Comparison of ENCODE assay signal across 14 cellular contexts in the genomic region with DNA sequence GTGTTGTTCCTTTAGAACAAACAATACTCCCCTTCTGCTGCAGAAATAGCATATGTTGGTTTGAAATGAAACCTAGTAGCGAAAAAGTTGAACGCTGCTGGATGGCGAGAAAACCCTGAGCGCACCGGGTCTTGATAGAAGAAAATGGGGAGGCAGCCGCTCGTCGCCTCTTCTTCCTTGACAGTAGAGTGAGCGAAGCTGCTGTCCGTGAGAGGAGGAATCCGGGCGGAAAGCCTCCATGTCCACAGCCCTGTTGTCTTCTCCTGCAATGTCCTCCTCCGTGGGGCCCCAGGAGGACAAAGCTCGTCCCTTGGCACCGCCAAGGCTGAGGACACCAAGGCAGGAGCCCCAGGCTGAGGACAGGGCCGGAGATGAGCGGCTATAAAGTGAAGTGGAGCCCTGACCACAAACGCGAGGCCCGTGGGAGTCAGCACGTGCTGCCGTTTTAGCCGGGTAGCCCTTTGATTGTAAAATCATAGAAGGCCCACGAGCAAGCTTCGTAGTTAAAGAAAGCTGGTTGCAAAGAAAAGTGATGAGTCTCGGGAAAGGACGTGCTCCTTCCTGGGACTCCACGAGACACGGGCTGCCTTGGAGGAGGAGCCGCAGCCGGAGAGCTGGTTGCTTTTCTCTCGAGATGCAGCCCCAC. TPM values are rescaled to one million over a fixed set of nuclear protein-coding genes. Genes with fewer than 3 reads are reported as not detected.
DNase-seq lines count a peak whose midpoint lies in the region; ATAC-seq, FAIRE-seq and TF ChIP-seq lines count a peak whose summit lies in the region.
"Had no signal": no experiment of that assay in that cellular context is flagged by ENCODE, and none has a peak within 500 bp of the region (broad histone marks: within the 10 kb centered on the region; RNA-seq: fewer than 3 reads in every experiment).

No MANE protein-coding gene starts in this region.

- H3K4me1 ChIP-seq in left ventricle myocardium inferior = no peaks in the 10 kb centered on the region
- H3K4me1 ChIP-seq in kidney (ENCODE audit: control insufficient read depth in 1 of 2, insufficient read depth in 1 of 2, low read depth in 1 of 2, low read length in 2 of 2) = no peaks in the 10 kb centered on the region
- no peaks in the 10 kb centered on the region for H3K4me1 ChIP-seq in aorta (ENCODE audit: control insufficient read depth in 1 of 2, insufficient read depth in 2 of 2, low read length in 2 of 2)
- no peaks in the 10 kb centered on the region for H3K4me1 ChIP-seq in SJCRH30
- H3K4me1 ChIP-seq: vagina had no signal

- intact Hi-C loops in Right ventricle myocardium superior (cut with DNase I) (loop anchor here (5.0 kb wide), 1 partner anchor 388 kb away; no protein-coding TSS in a partner anchor), left ventricle myocardium inferior (cut with micrococcal nuclease) (no loop called here), kidney (cut with DNase I) (no loop called here), aorta (cut with DNase I) (no loop called here)

- no peak overlapping the region for H3K27ac ChIP-seq in left ventricle myocardium inferior (replicated peaks)
- no peak overlapping the region for H3K27ac ChIP-seq in kidney (ENCODE audit: low read depth in 2 of 2, low read length in 2 of 2)
- no peak overlapping the region for H3K27ac ChIP-seq in aorta (ENCODE audit: low read depth in 1 of 2, low read length in 2 of 2)
- no peak overlapping the region for H3K27ac ChIP-seq in SJCRH30
- H3K27ac ChIP-seq: SK-N-MC, vagina had no signal

- H3K9me3 ChIP-seq in left ventricle myocardium inferior (replicated peaks) (no peaks in the 10 kb centered on the region), kidney (ENCODE audit: control insufficient read depth in 1 of 2, low read length in 2 of 2) (no peaks in the 10 kb centered on the region), aorta (ENCODE audit: control insufficient read depth, low read length) (no peaks in the 10 kb centered on the region), SJCRH30 (replicated peaks) (no peaks in the 10 kb centered on the region)
- H3K9me3 ChIP-seq: vagina had no signal

- no peak for TF ChIP-seq POLR2A in NB4 (IDR thresholded peaks at IDR 0.05; ENCODE audit: extremely low read depth, insufficient read length)

- TF ChIP-seq CTCF in left ventricle myocardium inferior (IDR thresholded peaks at IDR 0.05; ENCODE audit: borderline replicate concordance) = no peak
- no peak for TF ChIP-seq CTCF in NB4 (IDR thresholded peaks at IDR 0.05; ENCODE audit: low read depth, low read length)
- no peak for TF ChIP-seq CTCF in kidney (IDR thresholded peaks at IDR 0.05; ENCODE audit: borderline replicate concordance, extremely low read depth, insufficient read depth)

- H3K4me3 ChIP-seq in left ventricle myocardium inferior = no peak overlapping the region
- no peak overlapping the region for H3K4me3 ChIP-seq in NB4 (ENCODE audit: low read depth, low read length)
- H3K4me3 ChIP-seq in kidney (ENCODE audit: low read length in 2 of 2) = no peak overlapping the region
- no peak overlapping the region for H3K4me3 ChIP-seq in aorta (ENCODE audit: low read length in 2 of 2)
- H3K4me3 ChIP-seq in SJCRH30 = no peak overlapping the region
- H3K4me3 ChIP-seq: SK-N-MC, vagina had no signal

- DNase-seq in Right ventricle myocardium superior (peak; percentile 28), left ventricle myocardium inferior (no peak), NB4 (ENCODE audit: low read depth) (peak; percentile 15), kidney (peak; percentile 64), aorta (peak; percentile 31 to 52), SJCRH30 (no peak), ACHN (no peak)
- DNase-seq: MM.1S, natural killer cell, NCI-H187, NCI-H446 treated with DMSO at 0.1 percent for 48 hours had no signal

- FAIRE-seq in kidney (lab: Jason Lieb, UNC) = no peak

- H3K9ac ChIP-seq in kidney (ENCODE audit: low read length in 2 of 2) = no peak overlapping the region

- H3K27me3 ChIP-seq in left ventricle myocardium inferior (ENCODE audit: low read depth) (peaks cover 47% of the 10 kb centered on the region), aorta (ENCODE audit: control insufficient read depth in 1 of 2, insufficient read depth in 2 of 2, low read length in 1 of 2) (no peaks in the 10 kb centered on the region), SJCRH30 (no peaks in the 10 kb centered on the region)
- H3K27me3 ChIP-seq: vagina had no signal

- in situ Hi-C loops in ACHN (cut with HindIII; ENCODE audit: low pct_ligation_motif_present, low pct_unique_long_range_greater_than_20kb, low sequenced_read_pairs) = no loop called here

- 64 to 72% methylated on average over 32 of the region's 32 CpGs for WGBS in aorta, 2 donors

- H3K36me3 ChIP-seq in left ventricle myocardium inferior = no peaks in the 10 kb centered on the region
- no peaks in the 10 kb centered on the region for H3K36me3 ChIP-seq in kidney (ENCODE audit: control insufficient read depth in 1 of 2, insufficient read depth in 2 of 2, low read length in 2 of 2)
- H3K36me3 ChIP-seq in aorta (ENCODE audit: control insufficient read depth in 1 of 2, insufficient read depth in 2 of 2, low read length in 1 of 2) = no peaks in the 10 kb centered on the region
- no peaks in the 10 kb centered on the region for H3K36me3 ChIP-seq in SJCRH30
- H3K36me3 ChIP-seq: vagina had no signal

- ATAC-seq in Right ventricle myocardium superior (ENCODE audit: poor library complexity) = no peak
- no peak for ATAC-seq in aorta (ENCODE audit: low FRiP score)
- ATAC-seq in HG03342 (IDR thresholded peaks at IDR 0.05; ENCODE audit: unreplicated experiment) = no peak

RNA-seq across cellular contexts. Expression of a gene that starts 35.6 kb away (rescaled TPM):
- total RNA-seq in Right ventricle myocardium superior (65.5 TPM), left ventricle myocardium inferior (57.4 TPM), kidney (29.6 TPM), aorta (10 to 100 TPM; 25.1 to 28.5 TPM)
- polyA plus RNA-seq in kidney (ENCODE audit: insufficient read depth, low read depth, low replicate concordance) (96.7 TPM), aorta (10 to 100 TPM; 49.5 to 62.2 TPM)
- 46.9 and 52.5 TPM in 2 replicates for total RNA-seq in SJCRH30 (2014; rRNA removed; shearing (Covaris generic))

RNA-seq across cellular contexts. Expression of a gene that starts 37.1 kb away (rescaled TPM):
- total RNA-seq in Right ventricle myocardium superior (126 TPM), left ventricle myocardium inferior (122 TPM), kidney (31.1 TPM), aorta (10 to 100 TPM; 16.7 to 24.2 TPM)
- polyA plus RNA-seq in kidney (ENCODE audit: insufficient read depth, low read depth, low replicate concordance) (164 TPM), aorta (10 to 100 TPM; 46.6 to 64.9 TPM)
- total RNA-seq in SJCRH30 (2014; rRNA removed; shearing (Covaris generic)) = 39.2 and 50.9 TPM in 2 replicates

Comparison
In these comparisons a context has a peak if more than half of its experiments do, and no peak if none do; other contexts are left out.
1. DNase-seq: peak in Right ventricle myocardium superior (single experiment), NB4 (single experiment), kidney (single experiment) and aorta (2 of 2); none in left ventricle myocardium inferior (single experiment), SJCRH30 (0 of 2) and ACHN (single experiment).